2 cellular contexts compared by ENCODE assay signal in the genomic region with DNA sequence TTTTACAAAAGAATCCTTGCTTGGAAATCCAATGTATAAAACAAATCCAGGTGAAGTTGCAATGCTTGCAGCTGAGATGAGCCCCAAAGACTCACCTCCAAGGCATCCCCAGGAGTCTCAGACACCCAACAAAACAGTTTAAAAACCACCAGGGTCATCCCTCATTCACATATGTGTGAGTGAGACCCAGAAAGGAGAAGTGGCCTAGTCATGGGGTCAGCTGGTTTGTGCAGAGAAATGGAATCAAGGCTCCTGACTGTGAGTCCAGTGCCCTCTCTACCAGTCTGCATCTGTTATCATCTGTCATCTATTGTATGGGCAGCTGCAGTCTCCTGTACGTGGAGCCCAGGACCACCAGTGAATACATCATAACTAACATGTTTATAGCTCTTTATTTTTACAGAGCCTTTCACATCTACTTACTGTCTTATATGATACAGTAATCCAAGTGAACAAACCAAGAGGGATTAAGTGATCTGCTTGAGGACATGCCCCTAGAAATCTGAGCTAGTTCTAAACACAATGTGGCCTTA.
TF ChIP-seq lines count a peak whose summit lies in the region.

No MANE protein-coding gene starts in this region.

TF ChIP-seq in IMR-90, 13 proteins besides CTCF, POLR2A, EP300 and RAD21:
- TF ChIP-seq NFE2L2 (IDR thresholded peaks at IDR 0.05; ENCODE audit: low read depth, low read length): no peak
- TF ChIP-seq SMC3 (IDR thresholded peaks at IDR 0.05; ENCODE audit: low read depth, low read length): no peak
- no peak for TF ChIP-seq USF2 (IDR thresholded peaks at IDR 0.05; ENCODE audit: low read depth, low read length)
TF ChIP-seq in IMR-90: peak in this region for 0.

TF ChIP-seq in HepG2, 621 proteins besides CTCF, POLR2A, EP300 and RAD21:
- TF ChIP-seq ZNF547 (CRISPR knock-in tag; IDR thresholded peaks at IDR 0.05) (no peak), DBP (CRISPR knock-in tag; IDR thresholded peaks at IDR 0.05; ENCODE audit: not compliant biosample characterization) (no peak), HNF1A (IDR thresholded peaks at IDR 0.05; ENCODE audit: low read depth) (no peak), HNF1A (CRISPR knock-in tag; IDR thresholded peaks at IDR 0.05; ENCODE audit: borderline replicate concordance) (no peak), YY1 (IDR thresholded peaks at IDR 0.05; ENCODE audit: insufficient read depth, insufficient replicate concordance, low read depth, low read length) (no peak), ZBTB20 (CRISPR knock-in tag; IDR thresholded peaks at IDR 0.05; ENCODE audit: borderline replicate concordance, low read depth) (no peak), CBX1 (IDR thresholded peaks at IDR 0.05; ENCODE audit: low read depth) (no peak), SATB2 (CRISPR knock-in tag; IDR thresholded peaks at IDR 0.05) (no peak), ZNF609 (CRISPR knock-in tag; IDR thresholded peaks at IDR 0.05; ENCODE audit: borderline replicate concordance) (no peak)
- TF ChIP-seq, protein P1, sequence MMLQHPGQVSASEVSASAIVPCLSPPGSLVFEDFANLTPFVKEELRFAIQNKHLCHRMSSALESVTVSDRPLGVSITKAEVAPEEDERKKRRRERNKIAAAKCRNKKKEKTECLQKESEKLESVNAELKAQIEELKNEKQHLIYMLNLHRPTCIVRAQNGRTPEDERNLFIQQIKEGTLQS (CRISPR knock-in tag; IDR thresholded peaks at IDR 0.05): no peak
TF ChIP-seq in HepG2: peak in this region for 0.
